Comparison of ENCODE assay signal across 10 cellular contexts in the genomic region with DNA sequence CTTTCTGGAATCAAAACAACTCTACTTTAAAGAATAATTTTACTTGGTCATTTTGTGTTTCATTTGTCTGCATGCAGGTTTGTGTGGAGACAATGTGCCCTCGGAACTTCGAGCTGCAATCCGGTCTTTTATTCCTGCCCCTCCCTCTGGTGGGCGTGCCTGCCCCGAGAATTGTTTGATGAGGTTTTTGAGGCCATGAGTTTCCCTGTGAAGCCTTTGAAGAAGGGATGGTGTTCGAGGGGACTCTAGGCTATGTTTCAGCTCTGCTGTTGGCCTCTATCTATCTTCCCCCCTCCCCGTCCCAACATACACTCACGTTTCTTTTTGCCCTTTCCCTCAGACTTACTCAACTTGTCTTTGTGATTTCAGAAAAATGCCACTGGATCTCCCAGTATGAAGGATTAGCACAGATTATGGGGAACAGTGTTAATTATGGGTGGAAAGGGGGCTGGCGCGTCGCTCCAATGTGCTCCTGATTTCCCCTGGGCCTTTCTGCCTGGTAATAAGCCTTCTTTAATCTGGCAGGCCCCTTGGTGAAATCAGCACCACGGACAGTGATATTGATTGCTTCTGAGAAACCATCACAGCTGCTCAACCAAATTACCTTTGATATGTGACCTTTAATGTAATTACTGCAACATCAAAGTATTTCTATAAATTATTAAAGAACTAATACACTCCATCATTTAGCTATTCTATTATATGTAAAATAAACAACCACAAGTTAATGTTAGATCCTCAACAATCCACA.
DNase-seq lines count a peak whose midpoint lies in the region; ATAC-seq, FAIRE-seq and TF ChIP-seq lines count a peak whose summit lies in the region.
"Had no signal": no experiment of that assay in that cellular context is flagged by ENCODE, and none has a peak within 500 bp of the region (broad histone marks: within the 10 kb centered on the region; RNA-seq: fewer than 3 reads in every experiment).

No MANE protein-coding gene starts in this region.

- H4K20me1 ChIP-seq in HepG2 (ENCODE audit: insufficient read depth, low read length) = no peaks in the 10 kb centered on the region

- no peaks in the 10 kb centered on the region for H3K9me3 ChIP-seq in HepG2 (ENCODE audit: low read length)

- H3K9ac ChIP-seq in HepG2 (ENCODE audit: insufficient read depth, low read depth, low read length) = no peak overlapping the region

- intact Hi-C loops in HepG2 (cut with micrococcal nuclease; ENCODE audit: unreplicated experiment) = loop anchor here (10.0 kb wide), 1 partner anchor 99 kb away; no protein-coding TSS in a partner anchor

- no TSS peak for BruUV-seq in HepG2 (replicated peaks; lab: Mats Ljungman, UMichigan)

- POLR2A ChIA-PET in HepG2 (lab: Yijun Ruan, JAX) = no interaction called here

- DNase-seq in ELF-1 (ENCODE audit: low read depth, low spot score) = peak; percentile 30
- DNase-seq in Kasumi-1 (lab: John Stamatoyannopoulos, UW) = peak; percentile 37 to 52
- peak; percentile 7 for DNase-seq in brain microvascular endothelial cell
- DNase-seq in HepG2 (ENCODE audit: low spot score) = no peak
- no peak for DNase-seq in NCI-H2171 treated with DMSO at 0.1 percent for 48 hours (lab: John Stamatoyannopoulos, UW)
- no peak for DNase-seq in mesenteric fat pad (ENCODE audit: low spot score)
- DNase-seq: substantia nigra, T-helper 1 cell had no signal

- no peak overlapping the region for H3K4me2 ChIP-seq in HepG2 (ENCODE audit: low read depth, low read length)

- CTCF ChIA-PET in HepG2 (lab: Yijun Ruan, JAX; ENCODE audit: low intra/inter-chr PET ratio, low total read pairs) = no interaction called here

- H2AFZ ChIP-seq in HepG2 (ENCODE audit: low read length) = no peak overlapping the region

- H3K4me3 ChIP-seq in brain microvascular endothelial cell (ENCODE audit: low read depth, low read length) (no peak overlapping the region), HepG2 (replicated peaks in 1 of 3; ENCODE audit: insufficient read depth in 1 of 3, low read depth in 2 of 3, low read length in 3 of 3) (no peak overlapping the region)

- H3K36me3 ChIP-seq in brain microvascular endothelial cell (replicated peaks) (no peaks in the 10 kb centered on the region), HepG2 (replicated peaks in 1 of 2; ENCODE audit: control insufficient read depth in 1 of 2, insufficient read depth in 2 of 2, low read length in 2 of 2) (no peaks in the 10 kb centered on the region)

- no peak for TF ChIP-seq RAD21 in HepG2 (CRISPR knock-in tag; IDR thresholded peaks at IDR 0.05)

- H3K27ac ChIP-seq in brain microvascular endothelial cell (no peak overlapping the region), HepG2 (ENCODE audit: extremely low read length, insufficient read depth, low read length) (no peak overlapping the region)

- in situ Hi-C loops in brain microvascular endothelial cell (cut with HindIII; ENCODE audit: low pct_ligation_motif_present, low sequenced_read_pairs) = no loop called here
- in situ Hi-C loops in HepG2 (cut with HindIII; ENCODE audit: extremely low pct_ligation_motif_present, low pct_unique_long_range_greater_than_20kb) = loop anchor here (25.0 kb wide), 1 partner anchor 546 kb away; no protein-coding TSS in a partner anchor

- no peak for TF ChIP-seq POLR2A in HepG2 (IDR thresholded peaks at IDR 0.05; ENCODE audit: insufficient read depth in 1 of 2, low read depth in 2 of 2, low read length in 2 of 2)

- H3K27me3 ChIP-seq in brain microvascular endothelial cell (replicated peaks) (peaks cover 17% of the 10 kb centered on the region), HepG2 (ENCODE audit: control insufficient read depth in 1 of 2, insufficient read depth in 2 of 2, low read length in 2 of 2) (peaks cover 4 to 39% of the 10 kb centered on the region in 2 experiments; a peak in 3 of 5 replicates)

- TF ChIP-seq CTCF in brain microvascular endothelial cell (IDR thresholded peaks at IDR 0.05; ENCODE audit: low read depth, low read length, missing control alignments) (no peak), HepG2 (CRISPR knock-in tag; IDR thresholded peaks at IDR 0.05) (no peak)

- no peak for TF ChIP-seq EP300 in HepG2 (IDR thresholded peaks at IDR 0.05; ENCODE audit: low read depth in 2 of 2, low read length in 2 of 2)
- TF ChIP-seq EP300 in HepG2 (CRISPR knock-in tag; IDR thresholded peaks at IDR 0.05; ENCODE audit: borderline replicate concordance) = no peak

- WGBS in HepG2 (ENCODE audit: low lambda C conversion rate) = 6% methylated on average over 11 of the region's 12 CpGs

- no peak for ATAC-seq in HepG2
- ATAC-seq in HG02852 (IDR thresholded peaks at IDR 0.05; ENCODE audit: unreplicated experiment) = no peak
- ATAC-seq in HG03565 (IDR thresholded peaks at IDR 0.05; ENCODE audit: unreplicated experiment) = no peak

- no peaks in the 10 kb centered on the region for H3K79me2 ChIP-seq in HepG2 (ENCODE audit: insufficient read depth, low read length)

- FAIRE-seq in HepG2 (lab: Jason Lieb, UNC) = no peak

- H3K4me1 ChIP-seq in HepG2 (ENCODE audit: insufficient read depth, low read length) = no peaks in the 10 kb centered on the region

TF ChIP-seq in HepG2, 621 proteins besides CTCF, POLR2A, EP300 and RAD21 (continues in another document):
- TF ChIP-seq ZNF746 (CRISPR knock-in tag; IDR thresholded peaks at IDR 0.05) (no peak), ATAD3A (CRISPR knock-in tag; IDR thresholded peaks at IDR 0.05) (no peak), ZFP36L2 (CRISPR knock-in tag; IDR thresholded peaks at IDR 0.05) (no peak), HNRNPUL1 (IDR thresholded peaks at IDR 0.05; ENCODE audit: low read depth, low read length) (no peak), ONECUT2 (CRISPR knock-in tag; IDR thresholded peaks at IDR 0.05) (peak; percentile 30; the same call in 1 of the 2 replicates), ZNF274 (CRISPR knock-in tag; IDR thresholded peaks at IDR 0.05) (no peak), EHMT2 (IDR thresholded peaks at IDR 0.05; ENCODE audit: borderline replicate concordance, low read depth, low read length) (0 out of 2 replicates have a peak, but pooled peaks have one; percentile 70), HOXA5 (CRISPR knock-in tag; IDR thresholded peaks at IDR 0.05) (peak; percentile 32; the same call in 1 of the 2 replicates), NFYC (CRISPR knock-in tag; IDR thresholded peaks at IDR 0.05) (no peak), AGO2 (optimal IDR thresholded peaks at IDR 0.05; ENCODE audit: low read depth, low read length) (no peak), ZNF550 (CRISPR knock-in tag; IDR thresholded peaks at IDR 0.05; ENCODE audit: borderline replicate concordance) (no peak), ZNF496 (CRISPR knock-in tag; IDR thresholded peaks at IDR 0.05; ENCODE audit: insufficient replicate concordance) (no peak), HNF4A (CRISPR knock-in tag; IDR thresholded peaks at IDR 0.05) (no peak), ARHGAP35 (CRISPR knock-in tag; IDR thresholded peaks at IDR 0.05; ENCODE audit: borderline replicate concordance) (no peak), FOXJ3 (CRISPR knock-in tag; IDR thresholded peaks at IDR 0.05; ENCODE audit: borderline replicate concordance) (no peak), ZNF713 (CRISPR knock-in tag; IDR thresholded peaks at IDR 0.05) (no peak), HOXD1 (CRISPR knock-in tag; IDR thresholded peaks at IDR 0.05) (no peak), EZH2 (conservative IDR thresholded peaks at IDR 0.05; ENCODE audit: low read depth, low read length) (no peak)
- TF ChIP-seq, protein P1, sequence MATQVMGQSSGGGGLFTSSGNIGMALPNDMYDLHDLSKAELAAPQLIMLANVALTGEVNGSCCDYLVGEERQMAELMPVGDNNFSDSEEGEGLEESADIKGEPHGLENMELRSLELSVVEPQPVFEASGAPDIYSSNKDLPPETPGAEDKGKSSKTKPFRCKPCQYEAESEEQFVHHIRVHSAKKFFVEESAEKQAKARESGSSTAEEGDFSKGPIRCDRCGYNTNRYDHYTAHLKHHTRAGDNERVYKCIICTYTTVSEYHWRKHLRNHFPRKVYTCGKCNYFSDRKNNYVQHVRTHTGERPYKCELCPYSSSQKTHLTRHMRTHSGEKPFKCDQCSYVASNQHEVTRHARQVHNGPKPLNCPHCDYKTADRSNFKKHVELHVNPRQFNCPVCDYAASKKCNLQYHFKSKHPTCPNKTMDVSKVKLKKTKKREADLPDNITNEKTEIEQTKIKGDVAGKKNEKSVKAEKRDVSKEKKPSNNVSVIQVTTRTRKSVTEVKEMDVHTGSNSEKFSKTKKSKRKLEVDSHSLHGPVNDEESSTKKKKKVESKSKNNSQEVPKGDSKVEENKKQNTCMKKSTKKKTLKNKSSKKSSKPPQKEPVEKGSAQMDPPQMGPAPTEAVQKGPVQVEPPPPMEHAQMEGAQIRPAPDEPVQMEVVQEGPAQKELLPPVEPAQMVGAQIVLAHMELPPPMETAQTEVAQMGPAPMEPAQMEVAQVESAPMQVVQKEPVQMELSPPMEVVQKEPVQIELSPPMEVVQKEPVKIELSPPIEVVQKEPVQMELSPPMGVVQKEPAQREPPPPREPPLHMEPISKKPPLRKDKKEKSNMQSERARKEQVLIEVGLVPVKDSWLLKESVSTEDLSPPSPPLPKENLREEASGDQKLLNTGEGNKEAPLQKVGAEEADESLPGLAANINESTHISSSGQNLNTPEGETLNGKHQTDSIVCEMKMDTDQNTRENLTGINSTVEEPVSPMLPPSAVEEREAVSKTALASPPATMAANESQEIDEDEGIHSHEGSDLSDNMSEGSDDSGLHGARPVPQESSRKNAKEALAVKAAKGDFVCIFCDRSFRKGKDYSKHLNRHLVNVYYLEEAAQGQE (IDR thresholded peaks at IDR 0.05; ENCODE audit: borderline replicate concordance in 1 of 2, low read depth in 1 of 2, low read length in 2 of 2) = peak; percentile 56 to 96
- TF ChIP-seq, protein P2, sequence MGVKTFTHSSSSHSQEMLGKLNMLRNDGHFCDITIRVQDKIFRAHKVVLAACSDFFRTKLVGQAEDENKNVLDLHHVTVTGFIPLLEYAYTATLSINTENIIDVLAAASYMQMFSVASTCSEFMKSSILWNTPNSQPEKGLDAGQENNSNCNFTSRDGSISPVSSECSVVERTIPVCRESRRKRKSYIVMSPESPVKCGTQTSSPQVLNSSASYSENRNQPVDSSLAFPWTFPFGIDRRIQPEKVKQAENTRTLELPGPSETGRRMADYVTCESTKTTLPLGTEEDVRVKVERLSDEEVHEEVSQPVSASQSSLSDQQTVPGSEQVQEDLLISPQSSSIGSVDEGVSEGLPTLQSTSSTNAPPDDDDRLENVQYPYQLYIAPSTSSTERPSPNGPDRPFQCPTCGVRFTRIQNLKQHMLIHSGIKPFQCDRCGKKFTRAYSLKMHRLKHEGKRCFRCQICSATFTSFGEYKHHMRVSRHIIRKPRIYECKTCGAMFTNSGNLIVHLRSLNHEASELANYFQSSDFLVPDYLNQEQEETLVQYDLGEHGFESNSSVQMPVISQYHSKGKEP (CRISPR knock-in tag; IDR thresholded peaks at IDR 0.05) = peak; percentile 33; the same call in 1 of the 2 replicates

Comparison
In these comparisons a context has a peak if more than half of its experiments do, and no peak if none do; other contexts are left out.
1. DNase-seq: peak in ELF-1 (single experiment), Kasumi-1 (2 of 2) and brain microvascular endothelial cell (single experiment); none in HepG2 (single experiment), NCI-H2171 treated with DMSO at 0.1 percent for 48 hours (single experiment) and mesenteric fat pad (single experiment).